In the genomic region with DNA sequence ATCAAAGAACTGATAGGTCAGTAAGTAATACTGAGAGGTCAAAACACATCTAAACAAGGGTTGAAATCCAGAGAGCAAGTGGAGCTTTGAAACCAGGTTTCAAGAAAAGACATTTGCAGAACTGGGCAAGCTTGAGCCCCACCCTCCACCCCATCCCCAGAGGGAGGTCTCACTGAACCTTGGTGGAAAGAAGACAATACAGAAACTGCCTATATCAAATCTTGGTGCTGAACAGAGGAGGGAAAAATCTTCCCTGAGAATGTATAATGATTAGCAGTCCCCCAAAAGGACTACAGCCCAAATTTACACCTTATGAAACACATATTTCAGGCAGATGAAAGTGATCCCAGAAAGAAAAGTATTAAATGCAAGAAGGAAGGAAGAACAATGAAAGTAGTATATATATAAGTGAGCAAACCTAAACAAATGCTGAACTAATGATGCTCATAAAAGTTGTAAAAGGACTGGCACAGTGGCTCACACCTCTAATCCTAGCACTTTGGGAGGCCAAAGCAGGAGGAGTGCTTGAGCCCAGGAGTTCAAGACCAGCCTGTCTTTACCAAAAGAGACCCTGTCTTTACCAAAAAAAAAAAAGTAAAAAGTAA, we compare ENCODE assay signal across 13 cellular contexts. TPM values are rescaled to one million over a fixed set of nuclear protein-coding genes. Genes with fewer than 3 reads are reported as not detected.
DNase-seq lines count a peak whose midpoint lies in the region; ATAC-seq, FAIRE-seq and TF ChIP-seq lines count a peak whose summit lies in the region.
"Had no signal": no experiment of that assay in that cellular context is flagged by ENCODE, and none has a peak within 500 bp of the region (broad histone marks: within the 10 kb centered on the region; RNA-seq: fewer than 3 reads in every experiment).

No MANE protein-coding gene starts in this region.

- TF ChIP-seq POLR2A in GM12891 (IDR thresholded peaks at IDR 0.05; ENCODE audit: low read depth, low read length) (no peak), tibial nerve (IDR thresholded peaks at IDR 0.05) (no peak)

- CTCF ChIA-PET in CD4-positive, alpha-beta T cell (lab: Charles Lee) = interaction anchor here (1.3 kb wide), 1 partner anchor 14 kb away, joined by 4 read pairs; no protein-coding TSS in a partner anchor

- peak; percentile 45 for FAIRE-seq in GM12891 (lab: Jason Lieb, UNC)
- no peak for FAIRE-seq in pancreas (lab: Jason Lieb, UNC)
- FAIRE-seq: H54 had no signal

- H3K36me3 ChIP-seq in tibial nerve (peaks cover 0 to 4% (median 0%) of the 10 kb centered on the region in 3 donors), pancreas (no peaks in the 10 kb centered on the region)

- peak overlapping the region; percentile 76 for H3K27ac Mint-ChIP-seq in CD4-positive, alpha-beta T cell
- peak overlapping the region; percentile 99 for H3K27ac Mint-ChIP-seq in activated naive CD8-positive, alpha-beta T cell
- peak overlapping the region; percentile 41 to 98 (median 98) for H3K27ac Mint-ChIP-seq in naive B cell

- no peaks in the 10 kb centered on the region for H3K9me3 Mint-ChIP-seq in CD4-positive, alpha-beta T cell
- no peaks in the 10 kb centered on the region for H3K9me3 Mint-ChIP-seq in activated naive CD8-positive, alpha-beta T cell (ENCODE audit: low read depth)
- no peaks in the 10 kb centered on the region for H3K9me3 Mint-ChIP-seq in naive B cell

- H3K4me1 Mint-ChIP-seq in CD4-positive, alpha-beta T cell (ENCODE audit: low read depth) = peaks cover 88% of the 10 kb centered on the region
- H3K4me1 Mint-ChIP-seq in activated naive CD8-positive, alpha-beta T cell (ENCODE audit: low read depth) = peaks cover 89% of the 10 kb centered on the region
- H3K4me1 Mint-ChIP-seq in naive B cell = peaks cover 53 to 84% (median 80%) of the 10 kb centered on the region in 3 donors

- H3K36me3 Mint-ChIP-seq in CD4-positive, alpha-beta T cell (ENCODE audit: low read depth) = peaks cover 26% of the 10 kb centered on the region
- peaks cover 3% of the 10 kb centered on the region for H3K36me3 Mint-ChIP-seq in activated naive CD8-positive, alpha-beta T cell
- no peaks in the 10 kb centered on the region for H3K36me3 Mint-ChIP-seq in naive B cell

- TF ChIP-seq EP300 in tibial nerve (IDR thresholded peaks at IDR 0.05) = no peak

- H3K4me1 ChIP-seq in tibial nerve (peaks cover 0 to 88% (median 25%) of the 10 kb centered on the region in 4 donors), pancreas (peaks cover 0 to 14% (median 7%) of the 10 kb centered on the region in 3 donors)

- POLR2A ChIA-PET in CD4-positive, alpha-beta T cell (lab: Charles Lee) = interaction anchor here (0.6 kb wide), 1 partner anchor 387 kb away, joined by 4 read pairs; no protein-coding TSS in a partner anchor

- no peak for ATAC-seq in CD4-positive, alpha-beta T cell (ENCODE audit: poor library complexity)
- ATAC-seq in naive B cell (ENCODE audit: low read depth in 2 of 2) (peak; percentile 15 to 16), pancreas (no peak)

- H3K27ac ChIP-seq in CD4-positive, alpha-beta T cell (ENCODE audit: low read depth, low read length) = no peak overlapping the region
- H3K27ac ChIP-seq in tibial nerve (peak overlapping the region in 2 of 4 donors; percentile 52 to 80), pancreas (no peak overlapping the region)
- H3K27ac ChIP-seq: VCaP had no signal

- H3K27me3 ChIP-seq in CD4-positive, alpha-beta T cell (ENCODE audit: control insufficient read depth, insufficient read depth, low read length) = no peaks in the 10 kb centered on the region
- H3K27me3 ChIP-seq in tibial nerve (no peaks in the 10 kb centered on the region), pancreas (no peaks in the 10 kb centered on the region)

- H3K27me3 Mint-ChIP-seq in CD4-positive, alpha-beta T cell = no peaks in the 10 kb centered on the region
- H3K27me3 Mint-ChIP-seq in activated naive CD8-positive, alpha-beta T cell = no peaks in the 10 kb centered on the region
- H3K27me3 Mint-ChIP-seq in naive B cell = no peaks in the 10 kb centered on the region

- H3K4me3 ChIP-seq in tibial nerve (no peak overlapping the region), pancreas (no peak overlapping the region)

- intact Hi-C loops in CD4-positive, alpha-beta T cell (cut with DNase I, micrococcal nuclease) = no loop called here
- intact Hi-C loops in pancreas (cut with DNase I) = no loop called here

- H3K9me3 ChIP-seq in CD4-positive, alpha-beta T cell (ENCODE audit: control insufficient read depth, low read length) = no peaks in the 10 kb centered on the region
- H3K9me3 ChIP-seq in tibial nerve (no peaks in the 10 kb centered on the region), pancreas (no peaks in the 10 kb centered on the region)

- H3K4me3 Mint-ChIP-seq in CD4-positive, alpha-beta T cell = no peak overlapping the region
- peak overlapping the region; percentile 86 for H3K4me3 Mint-ChIP-seq in activated naive CD8-positive, alpha-beta T cell
- H3K4me3 Mint-ChIP-seq in naive B cell = peak overlapping the region; percentile 37 to 92 (median 84)

- no peak for TF ChIP-seq CTCF in CD4-positive, alpha-beta T cell (IDR thresholded peaks at IDR 0.05)
- no peak for TF ChIP-seq CTCF in tibial nerve (IDR thresholded peaks at IDR 0.05)
- TF ChIP-seq CTCF in pancreas (IDR thresholded peaks at IDR 0.05) = no peak

- DNase-seq in CD4-positive, alpha-beta T cell = no peak
- DNase-seq in GM12891 (ENCODE audit: insufficient read length, low spot score) (no peak), naive B cell (no peak), tibial nerve (ENCODE audit: low spot score in 2 of 2) (no peak), pancreas (no peak), NCI-H2171 (lab: John Stamatoyannopoulos, UW) (no peak)
- DNase-seq: Calu3, NCI-H1048, RPMI8226 had no signal

TF ChIP-seq in GM12891, 5 proteins besides CTCF, POLR2A, EP300 and RAD21:
- peak; percentile 64 for TF ChIP-seq SPI1 (IDR thresholded peaks at IDR 0.05; ENCODE audit: low read depth, low read length)
- no peak for TF ChIP-seq POU2F2 (IDR thresholded peaks at IDR 0.05; ENCODE audit: low read depth, low read length)

RNA-seq across cellular contexts. Expression of gene ZBTB17, which starts 12.4 kb away (rescaled TPM):
- total RNA-seq in CD4-positive, alpha-beta T cell = 10 to 100 TPM; 70.2 to 78.1 TPM
- 32.4 TPM for polyA plus RNA-seq in GM12891 (2012; ENCODE audit: low read depth, missing spikeins)
- polyA plus RNA-seq in naive B cell (ENCODE audit: low read depth in 6 of 6) (10 to 100 TPM in 3 of 6 donors, 1 to 10 TPM in 3; 3.6 to 34.9 (median 10.0) TPM), pancreas (100 to 1,000 TPM in 1 of 2 donors, 10 to 100 TPM in 1; 90.5 to 106 TPM)
- total RNA-seq in tibial nerve (10 to 100 TPM; 34.5 to 85.2 (median 52.4) TPM), pancreas (10 to 100 TPM; 16.2 to 24.3 (median 16.7) TPM)

RNA-seq across cellular contexts. Expression of gene SRARP, which starts 40.6 kb away (rescaled TPM):
- not detected for total RNA-seq in CD4-positive, alpha-beta T cell
- polyA plus RNA-seq in GM12891 (2012; ENCODE audit: low read depth, missing spikeins) = 0.04 TPM
- polyA plus RNA-seq in naive B cell (ENCODE audit: low read depth in 6 of 6) (not detected), pancreas (not detected)
- total RNA-seq in tibial nerve (under 1 TPM in 2 of 4 donors, not detected in 2; 0.39 to 0.90 TPM), pancreas (not detected)
- total RNA-seq: Calu3, renal cortical epithelial cell had no signal

RNA-seq across cellular contexts. Expression of gene HSPB7, which starts 54.4 kb away (rescaled TPM):
- not detected for total RNA-seq in CD4-positive, alpha-beta T cell
- 0.19 TPM for polyA plus RNA-seq in GM12891 (2012; ENCODE audit: low read depth, missing spikeins)
- polyA plus RNA-seq in naive B cell (ENCODE audit: low read depth in 6 of 6) (not detected), pancreas (10 to 100 TPM in 1 of 2 donors, 1 to 10 TPM in 1; 4.1 to 10.9 TPM)
- total RNA-seq in tibial nerve (10 to 100 TPM; 10.4 to 42.6 (median 27.6) TPM), pancreas (1 to 10 TPM in 3 of 6 donors, under 1 TPM in 3; 0.65 to 4.8 (median 1.3) TPM)
- total RNA-seq: Calu3 had no signal

RNA-seq across cellular contexts. Expression of gene CLCNKA, which starts 58.4 kb away (rescaled TPM):
- total RNA-seq in CD4-positive, alpha-beta T cell = not detected
- polyA plus RNA-seq in GM12891 (2012; ENCODE audit: low read depth, missing spikeins) = 0.40 TPM
- not detected for polyA plus RNA-seq in naive B cell (ENCODE audit: low read depth in 6 of 6)
- total RNA-seq in tibial nerve = not detected
- total RNA-seq in pancreas = 1 to 10 TPM in 3 of 6 donors, under 1 TPM in 3; 0.67 to 2.9 (median 1.2) TPM
- polyA plus RNA-seq in pancreas = 1 to 10 TPM; 5.4 to 9.3 TPM
- total RNA-seq: Calu3 had no signal

Comparison
In these comparisons a context has a peak if more than half of its experiments do, and no peak if none do; other contexts are left out.
1. ATAC-seq: peak in naive B cell (2 of 2); none in CD4-positive, alpha-beta T cell (single experiment) and pancreas (0 of 4).
2. Peak in every context shown above with its lines, with median percentiles within 50 percentile points of each other: H3K27ac Mint-ChIP-seq.